21 cellular contexts compared by ENCODE assay signal in genomic region chr15:42343596-42344232, GRCh38.
"Had no signal": no experiment of that assay in that cellular context is flagged by ENCODE, and none has a peak within 500 bp of the region (broad histone marks: within the 10 kb centered on the region; RNA-seq: fewer than 3 reads in every experiment).

No MANE protein-coding gene starts in this region.

- H3K27me3 Mint-ChIP-seq: activated naive CD8-positive, alpha-beta T cell had no signal

- H3K27ac Mint-ChIP-seq: activated naive CD8-positive, alpha-beta T cell; activated T-helper 1 cell treated with anti-CD3 and anti-CD28 coated beads, Interleukin-12 subunit alpha, Interleukin-12 subunit beta, Interleukin-2, Interleukin-4 antibody, amounts not matched to agents 30 ng/mL and 10 ng/mL and 1 ng/mL, durations not matched to agents 14 hours and 24 hours and 36 hours; T-helper 2 cell treated with Interferon-gamma antibody and Interleukin-4, amounts not matched to agents 5 μg/mL and 100 μg/mL, for 36 hours; WTC11 had no signal

- H3K36me3 Mint-ChIP-seq: WTC11 had no signal

- ATAC-seq: natural killer cell; stimulated activated naive CD8-positive, alpha-beta T cell treated with anti-CD3 and anti-CD28 coated beads, Interleukin-15, Interleukin-2, amounts not matched to agents 100 U/mL and 50 U/mL, for 24 hours; WTC11 had no signal

- H3K9me3 ChIP-seq: SK-N-SH, tibial artery, vagina had no signal

- H3K9ac ChIP-seq: parathyroid adenoma, SK-N-SH had no signal

- H3K9me3 Mint-ChIP-seq: activated T-helper 1 cell treated with anti-CD3 and anti-CD28 coated beads, Interleukin-12 subunit alpha, Interleukin-12 subunit beta, Interleukin-2, Interleukin-4 antibody, amounts not matched to agents 30 ng/mL and 10 ng/mL and 1 ng/mL, durations not matched to agents 14 hours and 24 hours and 36 hours; natural killer cell; T-helper 2 cell treated with Interferon-gamma antibody and Interleukin-4, amounts not matched to agents 5 μg/mL and 100 μg/mL, for 36 hours; WTC11 had no signal

- H3K4me2 ChIP-seq: SK-N-SH had no signal

- H3K27ac ChIP-seq: dorsolateral prefrontal cortex, parathyroid adenoma, tibial artery, vagina had no signal

- H3K79me2 ChIP-seq: parathyroid adenoma had no signal

- H3K4me3 Mint-ChIP-seq: activated naive CD8-positive, alpha-beta T cell; activated T-helper 1 cell treated with anti-CD3 and anti-CD28 coated beads, Interleukin-12 subunit alpha, Interleukin-12 subunit beta, Interleukin-2, Interleukin-4 antibody, amounts not matched to agents 30 ng/mL and 10 ng/mL and 1 ng/mL, durations not matched to agents 14 hours and 24 hours and 36 hours; natural killer cell; T-helper 2 cell treated with Interferon-gamma antibody and Interleukin-4, amounts not matched to agents 5 μg/mL and 100 μg/mL, for 36 hours; WTC11 had no signal

- H3K27me3 ChIP-seq: dorsolateral prefrontal cortex, tibial artery, vagina had no signal

- DNase-seq: activated CD4-positive, alpha-beta T cell treated with anti-CD3 and anti-CD28 coated beads for 4 hours; activated CD8-positive, alpha-beta memory T cell treated with anti-CD3 and anti-CD28 coated beads for 24 hours; amygdala; caudate nucleus; dorsolateral prefrontal cortex; foreskin melanocyte; left ventricle myocardium superior; mesendoderm; natural killer cell; SK-N-SH; stimulated activated CD4-positive, alpha-beta T cell treated with anti-CD3 and anti-CD28 coated beads, Interleukin-12 subunit alpha, Interleukin-12 subunit beta, amount 100 ng/mL, for 4 hours; stimulated activated CD4-positive, alpha-beta T cell treated with anti-CD3 and anti-CD28 coated beads, Interleukin-1b, Interleukin-23, amount 100 ng/mL, for 48 hours; stimulated activated naive CD8-positive, alpha-beta T cell treated with anti-CD3 and anti-CD28 coated beads, Interleukin-15, Interleukin-2, amounts not matched to agents 100 U/mL and 50 U/mL, for 24 hours; substantia nigra; tibial artery had no signal

- H3K4me1 Mint-ChIP-seq: natural killer cell, WTC11 had no signal

- H2AFZ ChIP-seq: parathyroid adenoma had no signal

- H3K4me1 ChIP-seq: parathyroid adenoma, tibial artery, vagina had no signal

- H3K4me3 ChIP-seq: dorsolateral prefrontal cortex, tibial artery, vagina had no signal
